Comparison of ENCODE assay signal across 8 cellular contexts in the genomic region with DNA sequence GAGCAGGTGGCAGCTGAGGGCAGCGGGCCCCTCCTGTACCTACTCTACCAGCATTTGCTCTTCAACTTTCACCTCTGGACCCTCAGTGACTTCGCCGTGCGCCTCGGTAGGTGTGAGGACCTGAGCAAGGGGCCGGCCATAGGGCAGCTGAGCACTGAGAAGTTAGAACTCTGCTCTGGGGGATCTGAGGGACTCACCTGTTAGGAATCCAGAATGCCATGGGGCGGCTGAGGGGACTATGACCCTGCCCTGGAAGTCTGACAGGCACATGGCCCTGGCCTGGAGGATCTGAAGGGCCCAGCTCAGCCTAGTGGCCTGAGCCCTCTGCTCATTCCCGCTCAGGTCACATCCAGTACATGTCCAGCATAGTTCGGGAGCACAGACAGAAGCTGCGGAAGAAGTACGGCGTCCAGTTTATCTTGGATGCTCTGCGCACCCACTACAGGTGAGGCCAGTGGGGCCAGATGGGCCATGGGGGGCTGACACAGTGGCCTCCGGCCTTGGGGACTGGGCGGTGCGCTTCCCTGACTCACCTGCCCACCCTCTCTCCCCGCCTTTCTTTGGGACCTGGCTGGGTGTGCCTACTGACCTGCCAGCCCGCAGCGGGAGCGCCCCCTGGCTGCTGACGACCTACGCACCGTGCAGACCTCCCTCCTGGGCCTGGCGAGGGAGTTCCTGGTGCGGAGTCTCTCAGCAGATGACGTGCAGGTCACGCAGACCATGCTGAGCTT. TPM values are rescaled to one million over a fixed set of nuclear protein-coding genes. Genes with fewer than 3 reads are reported as not detected.
DNase-seq lines count a peak whose midpoint lies in the region; ATAC-seq and TF ChIP-seq lines count a peak whose summit lies in the region.

No MANE protein-coding gene starts in this region.

- BruUV-seq in MCF 10A (replicated peaks; lab: Mats Ljungman, UMichigan) = no TSS peak

- H3K36me3 ChIP-seq in BLaER1 = peaks cover 82% of the 10 kb centered on the region

- H3K9me3 Mint-ChIP-seq in MCF 10A (ENCODE audit: unreplicated experiment) = no peaks in the 10 kb centered on the region

- peaks cover 45% of the 10 kb centered on the region for H3K4me1 ChIP-seq in BLaER1

- peak in 1 of 2 experiments; percentile 60 for DNase-seq in HL-60 (ENCODE audit: low read depth in 1 of 2, low spot score in 1 of 2)
- peak; percentile 69 for DNase-seq in MCF 10A (ENCODE audit: unreplicated experiment)
- DNase-seq in left lobe of liver (ENCODE audit: low spot score) = peak; percentile 65
- DNase-seq in stimulated activated CD8-positive, alpha-beta memory T cell treated with anti-CD3 and anti-CD28 coated beads, Interleukin-15, amount 100 ng/mL, for 1 hour (ENCODE audit: low read depth) = peak; percentile 56

- intact Hi-C loops in MCF 10A (cut with micrococcal nuclease) = loop anchor here (1.0 to 2.0 kb wide), 2 partner anchors 85 to 293 kb away; no protein-coding TSS in a partner anchor

- no peak overlapping the region for H3K4me3 ChIP-seq in BLaER1
- H3K4me3 ChIP-seq in HL-60 (replicated peaks; ENCODE audit: insufficient read depth, low read length) = no peak overlapping the region

- no peak overlapping the region for H3K4me3 Mint-ChIP-seq in MCF 10A (ENCODE audit: unreplicated experiment)

- peak overlapping the region; percentile 72 for H3K27ac ChIP-seq in BLaER1
- no peak overlapping the region for H3K27ac ChIP-seq in HL-60 (replicated peaks)
- H3K27ac ChIP-seq in VCaP = no peak overlapping the region

- peaks cover 8% of the 10 kb centered on the region for H3K36me3 Mint-ChIP-seq in MCF 10A (ENCODE audit: insufficient read depth, unreplicated experiment)

- ATAC-seq in left lobe of liver = peak; percentile 71
- no peak for ATAC-seq in GM19452 (IDR thresholded peaks at IDR 0.05; ENCODE audit: unreplicated experiment)
- ATAC-seq in GM21367 (IDR thresholded peaks at IDR 0.05; ENCODE audit: unreplicated experiment) = no peak

- TF ChIP-seq CTCF in HL-60 (IDR thresholded peaks at IDR 0.05; ENCODE audit: insufficient read depth, low read length) (peak; percentile 76), VCaP (conservative IDR thresholded peaks at IDR 0.05) (peak; percentile 77), MCF 10A (IDR thresholded peaks at IDR 0.05; ENCODE audit: unreplicated experiment) (peak; percentile 80)

- H3K27ac Mint-ChIP-seq in MCF 10A (ENCODE audit: low read depth, unreplicated experiment) = no peak overlapping the region

- H3K9me3 ChIP-seq in BLaER1 = no peaks in the 10 kb centered on the region

- POLR2A ChIA-PET in MCF 10A (lab: Yijun Ruan, JAX) = no interaction called here

- CTCF ChIA-PET in MCF 10A (lab: Yijun Ruan, JAX) = interaction anchor here (0.6 to 2.1 kb wide), 19 partner anchors 8 to 505 kb away, joined by 3 to 10 read pairs (median 3); no protein-coding TSS in a partner anchor

- H3K27me3 ChIP-seq in BLaER1 (no peaks in the 10 kb centered on the region), HL-60 (ENCODE audit: insufficient read depth, poor library complexity, severe bottlenecking) (no peaks in the 10 kb centered on the region)

- peak overlapping the region; percentile 75 for H3K4me2 ChIP-seq in BLaER1

- peak overlapping the region; percentile 28; the same call in 1 of the 2 replicates for H3K9ac ChIP-seq in BLaER1

- H3K4me1 Mint-ChIP-seq in MCF 10A (ENCODE audit: insufficient read depth, unreplicated experiment) = peaks cover 5% of the 10 kb centered on the region

- no peaks in the 10 kb centered on the region for H3K27me3 Mint-ChIP-seq in MCF 10A (ENCODE audit: insufficient read depth, unreplicated experiment)

- no peaks in the 10 kb centered on the region for H4K20me1 ChIP-seq in BLaER1

RNA-seq across cellular contexts. Expression of a gene that starts 18.8 kb away (rescaled TPM):
- total RNA-seq in MCF 10A (2022) = 14.2 and 20.2 TPM in 2 replicates
- 12.2 TPM for total RNA-seq in left lobe of liver

RNA-seq across cellular contexts. Expression of a gene that starts 21.7 kb away (rescaled TPM):
- total RNA-seq in MCF 10A (2022) (43.9 and 45.9 TPM in 2 replicates), left lobe of liver (19.3 TPM)
